In the genomic region with DNA sequence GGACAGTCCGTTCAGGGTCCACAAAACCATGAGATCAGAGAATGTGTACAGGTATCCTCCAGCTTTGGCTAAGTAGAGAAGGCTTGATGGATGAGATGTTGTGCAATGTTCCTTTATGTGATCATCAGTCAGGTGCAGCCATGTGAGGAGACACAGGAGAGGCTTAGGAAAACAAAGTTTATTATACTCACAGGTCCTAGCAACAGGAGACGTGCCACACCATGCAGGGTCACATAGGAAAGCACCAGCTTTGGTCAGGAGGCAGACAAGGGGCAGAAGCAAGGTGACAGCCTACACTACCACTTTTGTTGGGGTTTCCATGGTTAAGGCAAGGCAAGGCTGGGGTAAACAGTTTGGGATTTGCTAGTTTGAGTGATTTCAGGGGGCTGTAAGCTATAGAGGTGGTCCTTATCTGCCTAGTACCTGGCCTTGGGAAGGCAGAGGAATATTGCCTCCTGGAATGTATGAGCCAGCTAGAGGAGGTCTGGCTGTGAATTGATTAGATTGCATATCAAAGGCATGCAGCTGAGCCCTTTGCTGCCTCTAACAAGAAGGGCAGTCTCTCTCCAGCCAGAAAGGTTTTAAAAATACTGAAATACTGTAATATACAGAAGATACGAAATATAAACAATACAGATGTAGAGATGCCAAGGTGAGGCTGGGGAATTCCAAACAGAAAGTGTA, we compare ENCODE assay signal across 19 cellular contexts.
DNase-seq lines count a peak whose midpoint lies in the region; ATAC-seq, FAIRE-seq and TF ChIP-seq lines count a peak whose summit lies in the region.
"Had no signal": no experiment of that assay in that cellular context is flagged by ENCODE, and none has a peak within 500 bp of the region (broad histone marks: within the 10 kb centered on the region; RNA-seq: fewer than 3 reads in every experiment).

No MANE protein-coding gene starts in this region.

- POLR2A ChIA-PET in HepG2 (lab: Yijun Ruan, JAX): no interaction called here

- H3K9me3 ChIP-seq in HepG2 (ENCODE audit: low read length): no peaks in the 10 kb centered on the region
- no peaks in the 10 kb centered on the region for H3K9me3 ChIP-seq in right lobe of liver
- no peaks in the 10 kb centered on the region for H3K9me3 ChIP-seq in iPS-20b (ENCODE audit: insufficient read depth, low read depth, low read length)
- H3K9me3 ChIP-seq in hepatocyte (ENCODE audit: low read depth): no peaks in the 10 kb centered on the region
- no peaks in the 10 kb centered on the region for H3K9me3 ChIP-seq in osteoblast (ENCODE audit: low read depth, low read length)
- H3K9me3 ChIP-seq: A549 had no signal

- H4K20me1 ChIP-seq in HepG2 (ENCODE audit: insufficient read depth, low read length) (no peaks in the 10 kb centered on the region), hepatocyte (ENCODE audit: insufficient read depth, poor library complexity, severe bottlenecking) (no peaks in the 10 kb centered on the region), osteoblast (ENCODE audit: insufficient read depth, low read length) (no peaks in the 10 kb centered on the region)

- DNase-seq in HepG2 (ENCODE audit: low spot score) (no peak), right lobe of liver (no peak), bronchial epithelial cell (ENCODE audit: low read depth) (no peak), hepatocyte (ENCODE audit: low spot score) (no peak), osteoblast (ENCODE audit: insufficient read length, low spot score, missing footprints) (no peak), NK-92 (lab: John Stamatoyannopoulos, UW; ENCODE audit: unreplicated experiment) (no peak), foreskin fibroblast (no peak)
- DNase-seq: DMS53; HFFc6; MM.1S; NCI-H1105 treated with DMSO at 0.1 percent for 48 hours; NCI-H187; NK-92 treated with Interleukin-12 subunit alpha and Interleukin-12 subunit beta, amount 100 ng/mL, for 24 hours; PC-9 had no signal

- H3K9ac ChIP-seq in HepG2 (ENCODE audit: insufficient read depth, low read depth, low read length) (no peak overlapping the region), iPS-20b (ENCODE audit: low read depth, low read length) (no peak overlapping the region)

- BruUV-seq in HepG2 (replicated peaks; lab: Mats Ljungman, UMichigan): no TSS peak

- TF ChIP-seq RAD21 in HepG2 (CRISPR knock-in tag; IDR thresholded peaks at IDR 0.05): no peak

- ATAC-seq in HepG2: no peak
- ATAC-seq in right lobe of liver: no peak
- ATAC-seq: A549 had no signal

- WGBS in HepG2 (ENCODE audit: low lambda C conversion rate): 5% methylated on average over 3 of the region's 3 CpGs
- WGBS in right lobe of liver (ENCODE audit: insufficient coverage, low coverage, low lambda C conversion rate, missing lambda C conversion rate): 20% methylated on average over 3 of the region's 3 CpGs
- WGBS in hepatocyte (ENCODE audit: low lambda C conversion rate, missing lambda C conversion rate): 46% methylated on average over 3 of the region's 3 CpGs

- TF ChIP-seq POLR2A in HepG2 (IDR thresholded peaks at IDR 0.05; ENCODE audit: insufficient read depth in 1 of 2, low read depth in 2 of 2, low read length in 2 of 2): no peak
- no peak for TF ChIP-seq POLR2A in right lobe of liver (IDR thresholded peaks at IDR 0.05)

- no peaks in the 10 kb centered on the region for H3K4me1 ChIP-seq in HepG2 (ENCODE audit: insufficient read depth, low read length)
- H3K4me1 ChIP-seq in right lobe of liver: no peaks in the 10 kb centered on the region
- H3K4me1 ChIP-seq in iPS-20b (ENCODE audit: insufficient read depth, low read length): peaks cover 28% of the 10 kb centered on the region
- H3K4me1 ChIP-seq in hepatocyte (ENCODE audit: insufficient read depth): no peaks in the 10 kb centered on the region
- H3K4me1 ChIP-seq in osteoblast (ENCODE audit: insufficient read depth, low read length): no peaks in the 10 kb centered on the region
- H3K4me1 ChIP-seq: A549 had no signal

- no peak for TF ChIP-seq EP300 in HepG2 (IDR thresholded peaks at IDR 0.05; ENCODE audit: low read depth in 2 of 2, low read length in 2 of 2)
- TF ChIP-seq EP300 in HepG2 (CRISPR knock-in tag; IDR thresholded peaks at IDR 0.05; ENCODE audit: borderline replicate concordance): no peak

- CTCF ChIA-PET in HepG2 (lab: Yijun Ruan, JAX; ENCODE audit: low intra/inter-chr PET ratio, low total read pairs): no interaction called here

- H3K36me3 ChIP-seq in HepG2 (replicated peaks in 1 of 2; ENCODE audit: control insufficient read depth in 1 of 2, insufficient read depth in 2 of 2, low read length in 2 of 2): no peaks in the 10 kb centered on the region
- H3K36me3 ChIP-seq in right lobe of liver: no peaks in the 10 kb centered on the region
- H3K36me3 ChIP-seq in bronchial epithelial cell (ENCODE audit: control insufficient read depth, insufficient read depth, low read length): no peaks in the 10 kb centered on the region
- H3K36me3 ChIP-seq in iPS-20b (ENCODE audit: insufficient read depth, low read depth, low read length): no peaks in the 10 kb centered on the region
- no peaks in the 10 kb centered on the region for H3K36me3 ChIP-seq in hepatocyte (replicated peaks; ENCODE audit: insufficient read depth, low read depth)
- H3K36me3 ChIP-seq in osteoblast (ENCODE audit: insufficient read depth, low read length): no peaks in the 10 kb centered on the region

- no peak for FAIRE-seq in HepG2 (lab: Jason Lieb, UNC)
- FAIRE-seq in bronchial epithelial cell (lab: Jason Lieb, UNC): peak; percentile 18
- FAIRE-seq: A549, GM12891 had no signal

- in situ Hi-C loops in HepG2 (cut with HindIII; ENCODE audit: extremely low pct_ligation_motif_present, low pct_unique_long_range_greater_than_20kb): no loop called here

- no peak overlapping the region for H2AFZ ChIP-seq in HepG2 (ENCODE audit: low read length)
- H2AFZ ChIP-seq in hepatocyte: no peak overlapping the region
- no peak overlapping the region for H2AFZ ChIP-seq in osteoblast (ENCODE audit: low read length)
- H2AFZ ChIP-seq: PC-9 had no signal

- no peak overlapping the region for H3K4me2 ChIP-seq in HepG2 (ENCODE audit: low read depth, low read length)
- no peak overlapping the region for H3K4me2 ChIP-seq in hepatocyte
- no peak overlapping the region for H3K4me2 ChIP-seq in osteoblast (ENCODE audit: insufficient read depth, low read length)
- H3K4me2 ChIP-seq: A549, PC-9 had no signal

- H3K79me2 ChIP-seq in HepG2 (ENCODE audit: insufficient read depth, low read length) (no peaks in the 10 kb centered on the region), hepatocyte (no peaks in the 10 kb centered on the region), osteoblast (ENCODE audit: insufficient read depth, low read length) (no peaks in the 10 kb centered on the region)

- no peak overlapping the region for H3K4me3 ChIP-seq in HepG2 (replicated peaks in 1 of 3; ENCODE audit: insufficient read depth in 1 of 3, low read depth in 2 of 3, low read length in 3 of 3)
- H3K4me3 ChIP-seq in right lobe of liver: no peak overlapping the region
- no peak overlapping the region for H3K4me3 ChIP-seq in bronchial epithelial cell (ENCODE audit: low read depth, low read length)
- H3K4me3 ChIP-seq in iPS-20b (ENCODE audit: low read length): peak overlapping the region; percentile 32; the same call in 1 of the 2 replicates
- no peak overlapping the region for H3K4me3 ChIP-seq in hepatocyte
- no peak overlapping the region for H3K4me3 ChIP-seq in osteoblast (ENCODE audit: insufficient read depth, low read length)
- no peak overlapping the region for H3K4me3 ChIP-seq in foreskin fibroblast (ENCODE audit: low read depth in 1 of 2, low read length in 2 of 2)
- H3K4me3 ChIP-seq: A549, PC-9, SK-N-MC had no signal

- no peaks in the 10 kb centered on the region for H3K9me2 ChIP-seq in hepatocyte (replicated peaks; ENCODE audit: insufficient read depth)

- intact Hi-C loops in HepG2 (cut with micrococcal nuclease; ENCODE audit: unreplicated experiment): no loop called here
- intact Hi-C loops in right lobe of liver (cut with DNase I): no loop called here

- no peak overlapping the region for H3K27ac ChIP-seq in HepG2 (ENCODE audit: extremely low read length, insufficient read depth, low read length)
- H3K27ac ChIP-seq in right lobe of liver: no peak overlapping the region
- H3K27ac ChIP-seq in iPS-20b (ENCODE audit: low read length): peak overlapping the region; percentile 22
- no peak overlapping the region for H3K27ac ChIP-seq in hepatocyte
- H3K27ac ChIP-seq in osteoblast (ENCODE audit: low read depth, low read length): no peak overlapping the region
- H3K27ac ChIP-seq: A549, C4-2B, PC-9, SK-N-MC had no signal

- TF ChIP-seq CTCF in HepG2 (CRISPR knock-in tag; IDR thresholded peaks at IDR 0.05): no peak
- no peak for TF ChIP-seq CTCF in right lobe of liver (IDR thresholded peaks at IDR 0.05)
- no peak for TF ChIP-seq CTCF in bronchial epithelial cell (IDR thresholded peaks at IDR 0.05; ENCODE audit: insufficient read depth, low read length, severe bottlenecking)
- no peak for TF ChIP-seq CTCF in hepatocyte (IDR thresholded peaks at IDR 0.05; ENCODE audit: poor library complexity)
- TF ChIP-seq CTCF in osteoblast (IDR thresholded peaks at IDR 0.05; ENCODE audit: extremely low read depth, low read depth, low read length): no peak
- TF ChIP-seq CTCF in foreskin fibroblast (IDR thresholded peaks at IDR 0.05; ENCODE audit: low read depth, low read length): no peak

- H3K27me3 ChIP-seq in HepG2 (ENCODE audit: control insufficient read depth in 1 of 2, insufficient read depth in 2 of 2, low read length in 2 of 2) (no peaks in the 10 kb centered on the region), right lobe of liver (no peaks in the 10 kb centered on the region), bronchial epithelial cell (ENCODE audit: control insufficient read depth, insufficient read depth, low read length) (no peaks in the 10 kb centered on the region), iPS-20b (ENCODE audit: insufficient read depth, low read length) (no peaks in the 10 kb centered on the region), hepatocyte (no peaks in the 10 kb centered on the region), osteoblast (ENCODE audit: insufficient read depth, low read length) (no peaks in the 10 kb centered on the region)

TF ChIP-seq in HepG2, 621 proteins besides CTCF, POLR2A, EP300 and RAD21 (continues in another document):
- TF ChIP-seq, protein P1, sequence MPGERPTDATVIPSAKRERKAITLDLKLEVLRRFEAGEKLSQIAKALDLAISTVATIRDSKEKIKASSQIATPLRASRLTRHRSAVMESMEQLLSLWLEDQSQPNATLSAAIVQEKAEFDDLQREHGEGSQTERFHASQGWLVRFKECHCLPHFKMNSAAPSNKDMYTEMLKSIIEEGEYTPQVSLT (CRISPR knock-in tag; IDR thresholded peaks at IDR 0.05; ENCODE audit: borderline replicate concordance, low read depth): no peak
- TF ChIP-seq, protein P2, sequence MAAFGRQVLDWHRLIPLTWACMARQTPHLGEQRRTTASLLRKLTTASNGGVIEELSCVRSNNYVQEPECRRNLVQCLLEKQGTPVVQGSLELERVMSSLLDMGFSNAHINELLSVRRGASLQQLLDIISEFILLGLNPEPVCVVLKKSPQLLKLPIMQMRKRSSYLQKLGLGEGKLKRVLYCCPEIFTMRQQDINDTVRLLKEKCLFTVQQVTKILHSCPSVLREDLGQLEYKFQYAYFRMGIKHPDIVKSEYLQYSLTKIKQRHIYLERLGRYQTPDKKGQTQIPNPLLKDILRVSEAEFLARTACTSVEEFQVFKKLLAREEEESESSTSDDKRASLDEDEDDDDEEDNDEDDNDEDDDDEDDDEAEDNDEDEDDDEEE (CRISPR knock-in tag; IDR thresholded peaks at IDR 0.05): no peak
- TF ChIP-seq ARID2 (CRISPR knock-in tag; IDR thresholded peaks at IDR 0.05; ENCODE audit: borderline replicate concordance): no peak
